Comparison of ENCODE assay signal across 15 cellular contexts in genomic region chr9:114497727-114498382, GRCh38.
"Had no signal": no experiment of that assay in that cellular context is flagged by ENCODE, and none has a peak within 500 bp of the region (broad histone marks: within the 10 kb centered on the region; RNA-seq: fewer than 3 reads in every experiment).

No MANE protein-coding gene starts in this region.

- H2AFZ ChIP-seq: parathyroid adenoma had no signal

- H3K9me3 Mint-ChIP-seq: activated T-cell treated with anti-CD3 and anti-CD28 coated beads, Interleukin-2, amount 50 U/mL, for 24 hours; dendritic cell treated with granulocyte-macrophage colony-stimulating factor and Interleukin-4, amounts not matched to agents 40 ng/mL and 50 ng/mL, for 4 days; naive thymus-derived CD8-positive, alpha-beta T cell had no signal

- H3K9ac ChIP-seq: parathyroid adenoma had no signal

- H3K27me3 ChIP-seq: breast epithelium had no signal

- DNase-seq: activated CD4-positive, alpha-beta T cell treated with anti-CD3 and anti-CD28 coated beads, Interleukin-2, amount 50 U/mL, for 4 hours; activated CD4-positive, CD25-positive, alpha-beta regulatory T cell treated with anti-CD3 and anti-CD28 coated beads, Interleukin-2, amount 50 U/mL, for 72 hours; activated effector memory CD4-positive, alpha-beta T cell treated with Interleukin-2 at 50 U/mL for 16 hours; activated T-cell treated with anti-CD3 and anti-CD28 coated beads, Interleukin-2, amount 50 U/mL, for 24 hours; aorta; foreskin melanocyte; mesenchymal stem cell; stimulated activated CD4-positive, alpha-beta T cell treated with anti-CD3 and anti-CD28 coated beads, Interleukin-2, amount 100 ng/mL, for 24 hours had no signal

- H3K27ac ChIP-seq: breast epithelium, epithelial cell of prostate, neutrophil, parathyroid adenoma had no signal

- H3K36me3 Mint-ChIP-seq: activated naive CD8-positive, alpha-beta T cell; naive thymus-derived CD8-positive, alpha-beta T cell had no signal

- H3K27ac Mint-ChIP-seq: activated naive CD8-positive, alpha-beta T cell; activated T-cell treated with anti-CD3 and anti-CD28 coated beads, Interleukin-2, amount 50 U/mL, for 24 hours; dendritic cell treated with granulocyte-macrophage colony-stimulating factor and Interleukin-4, amounts not matched to agents 40 ng/mL and 50 ng/mL, for 4 days had no signal

- H3K36me3 ChIP-seq: breast epithelium, neutrophil had no signal

- H3K4me3 Mint-ChIP-seq: activated naive CD8-positive, alpha-beta T cell; activated T-cell treated with anti-CD3 and anti-CD28 coated beads, Interleukin-2, amount 50 U/mL, for 24 hours; dendritic cell treated with granulocyte-macrophage colony-stimulating factor and Interleukin-4, amounts not matched to agents 40 ng/mL and 50 ng/mL, for 4 days had no signal

- H3K27me3 Mint-ChIP-seq: activated naive CD8-positive, alpha-beta T cell; activated T-cell treated with anti-CD3 and anti-CD28 coated beads, Interleukin-2, amount 50 U/mL, for 24 hours had no signal

- H3K9me3 ChIP-seq: breast epithelium, neutrophil had no signal

- H3K4me1 ChIP-seq: parathyroid adenoma had no signal

- H3K4me3 ChIP-seq: breast epithelium had no signal
